16 cellular contexts compared by ENCODE assay signal in genomic region chr7:138785587-138786437, GRCh38. TPM values are rescaled to one million over a fixed set of nuclear protein-coding genes. Genes with fewer than 3 reads are reported as not detected.
DNase-seq lines count a peak whose midpoint lies in the region; ATAC-seq, FAIRE-seq and TF ChIP-seq lines count a peak whose summit lies in the region.
"Had no signal": no experiment of that assay in that cellular context is flagged by ENCODE, and none has a peak within 500 bp of the region (broad histone marks: within the 10 kb centered on the region; RNA-seq: fewer than 3 reads in every experiment).

No MANE protein-coding gene starts in this region.

- H3F3A ChIP-seq in smooth muscle cell (ENCODE audit: low read depth): no peaks in the 10 kb centered on the region

- H3K27me3 ChIP-seq in smooth muscle cell (ENCODE audit: low read depth): no peaks in the 10 kb centered on the region
- no peaks in the 10 kb centered on the region for H3K27me3 ChIP-seq in aorta (ENCODE audit: control insufficient read depth in 1 of 2, insufficient read depth in 2 of 2, low read length in 1 of 2)
- H3K27me3 ChIP-seq: ascending aorta had no signal

- ATAC-seq in aorta (ENCODE audit: low FRiP score) (no peak), GM18867 (IDR thresholded peaks at IDR 0.05; ENCODE audit: unreplicated experiment) (no peak), GM18858 (IDR thresholded peaks at IDR 0.05; ENCODE audit: unreplicated experiment) (no peak)

- H3K4me3 ChIP-seq in epithelial cell of proximal tubule (ENCODE audit: low read depth, low read length) (no peak overlapping the region), smooth muscle cell (no peak overlapping the region), aorta (ENCODE audit: low read length in 2 of 2) (no peak overlapping the region)
- H3K4me3 ChIP-seq: ascending aorta had no signal

- H3K79me2 ChIP-seq in smooth muscle cell (ENCODE audit: low read depth): no peaks in the 10 kb centered on the region

- intact Hi-C loops in aorta (cut with DNase I): no loop called here

- H3K36me3 ChIP-seq in smooth muscle cell (ENCODE audit: low read depth) (no peaks in the 10 kb centered on the region), aorta (ENCODE audit: control insufficient read depth in 1 of 2, insufficient read depth in 2 of 2, low read length in 1 of 2) (no peaks in the 10 kb centered on the region)
- H3K36me3 ChIP-seq: ascending aorta had no signal

- H3K9me3 ChIP-seq in smooth muscle cell (replicated peaks; ENCODE audit: low read depth) (no peaks in the 10 kb centered on the region), aorta (ENCODE audit: control insufficient read depth, low read length) (no peaks in the 10 kb centered on the region)
- H3K9me3 ChIP-seq: ascending aorta had no signal

- H3K27ac ChIP-seq in smooth muscle cell (ENCODE audit: low read depth) (no peak overlapping the region), aorta (ENCODE audit: low read depth in 1 of 2, low read length in 2 of 2) (no peak overlapping the region)
- H3K27ac ChIP-seq: ascending aorta had no signal

- DNase-seq in ELF-1 (ENCODE audit: low read depth, low spot score): peak; percentile 27
- DNase-seq in RCC 7860 (ENCODE audit: low spot score): peak; percentile 21
- no peak for DNase-seq in epithelial cell of proximal tubule (ENCODE audit: low read depth)
- no peak for DNase-seq in smooth muscle cell (lab: John Stamatoyannopoulos, UW; ENCODE audit: unreplicated experiment)
- no peak for DNase-seq in NCI-H2081 (lab: John Stamatoyannopoulos, UW)
- DNase-seq in aorta: no peak
- DNase-seq: activated CD4-positive, CD25-positive, alpha-beta regulatory T cell; activated T-cell treated with anti-CD3 and anti-CD28 coated beads, Interleukin-2, amount 50 U/mL, for 24 hours; DMS53; NCI-H524 treated with DMSO at 0.1 percent for 48 hours; retina; SHP77 had no signal

- WGBS in smooth muscle cell (ENCODE audit: low lambda C conversion rate): 56% methylated on average over 10 of the region's 10 CpGs
- WGBS in aorta, 2 donors: 46% methylated on average over 10 of the region's 10 CpGs

- peak overlapping the region; percentile 24 for H3K4me2 ChIP-seq in smooth muscle cell

- peak; percentile 16 for TF ChIP-seq CTCF in epithelial cell of proximal tubule (conservative IDR thresholded peaks at IDR 0.05; ENCODE audit: low read depth, low read length)
- no peak for TF ChIP-seq CTCF in smooth muscle cell (IDR thresholded peaks at IDR 0.05; ENCODE audit: borderline replicate concordance, insufficient read depth, poor library complexity, severe bottlenecking)

- no peak overlapping the region for H3K9ac ChIP-seq in smooth muscle cell (ENCODE audit: low read depth)

- H3K4me1 ChIP-seq in smooth muscle cell (ENCODE audit: low read depth) (no peaks in the 10 kb centered on the region), aorta (ENCODE audit: control insufficient read depth in 1 of 2, insufficient read depth in 2 of 2, low read length in 2 of 2) (no peaks in the 10 kb centered on the region)
- H3K4me1 ChIP-seq: ascending aorta had no signal

- no peak overlapping the region for H2AFZ ChIP-seq in smooth muscle cell (ENCODE audit: low read depth)

- no peaks in the 10 kb centered on the region for H4K20me1 ChIP-seq in smooth muscle cell (ENCODE audit: low read depth)

- no peak for FAIRE-seq in RCC 7860 (lab: Jason Lieb, UNC)
- FAIRE-seq: endometrium had no signal

RNA-seq across cellular contexts. Expression of gene TMEM213, which starts 12.0 kb away (rescaled TPM):
- 0.07 TPM in 1 of 2 replicates, not detected in the other for total RNA-seq in epithelial cell of proximal tubule
- total RNA-seq in smooth muscle cell: not detected in 2 replicates
- polyA plus RNA-seq in smooth muscle cell: not detected in 2 replicates
- not detected for total RNA-seq in aorta
- polyA plus RNA-seq in aorta: not detected
- total RNA-seq: ascending aorta had no signal

RNA-seq across cellular contexts. Expression of gene ATP6V0A4, which starts 12.2 kb away (rescaled TPM):
- 0.58 and 3.2 TPM in 2 replicates for total RNA-seq in epithelial cell of proximal tubule
- total RNA-seq in smooth muscle cell: 0.40 TPM in 1 of 2 replicates, not detected in the other
- not detected in 2 replicates for polyA plus RNA-seq in smooth muscle cell
- not detected for total RNA-seq in aorta
- not detected for polyA plus RNA-seq in aorta
- total RNA-seq: ascending aorta had no signal

Comparison
In these comparisons a context has a peak if more than half of its experiments do, and no peak if none do; other contexts are left out.
1. DNase-seq: peak in ELF-1 (single experiment) and RCC 7860 (single experiment); none in epithelial cell of proximal tubule (single experiment), smooth muscle cell (single experiment), NCI-H2081 (0 of 2) and aorta (0 of 2).